12 cellular contexts compared by ENCODE assay signal in the genomic region with DNA sequence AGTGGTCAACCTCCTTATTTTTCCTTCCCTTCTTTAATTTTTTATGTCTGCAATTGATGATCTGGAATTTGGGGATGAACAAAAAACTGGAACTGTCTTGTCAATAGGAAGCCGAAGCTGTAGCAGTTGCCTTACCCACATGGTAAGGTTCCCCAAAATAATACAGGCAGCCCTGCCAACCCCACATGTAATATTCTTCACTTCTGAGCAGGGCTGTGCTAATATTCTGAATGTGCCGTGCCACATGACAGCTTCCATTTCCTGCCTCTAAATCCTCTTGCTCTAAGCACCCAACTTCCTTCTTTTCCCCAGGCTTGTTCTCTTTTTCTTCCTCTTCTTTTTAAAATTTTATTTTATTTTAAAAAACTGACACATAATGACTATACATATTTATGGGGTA. TPM values are rescaled to one million over a fixed set of nuclear protein-coding genes. Genes with fewer than 3 reads are reported as not detected.
A peak's percentile ranks its signal among the peaks of the same experiment; 100 is the strongest.
DNase-seq lines count a peak whose midpoint lies in the region; ATAC-seq lines count a peak whose summit lies in the region.
"Had no signal": no experiment of that assay in that cellular context is flagged by ENCODE, and none has a peak within 500 bp of the region (broad histone marks: within the 10 kb centered on the region; RNA-seq: fewer than 3 reads in every experiment).

No MANE protein-coding gene starts in this region.

- peak overlapping the region; percentile 88 for H3K27ac Mint-ChIP-seq in dendritic cell treated with granulocyte-macrophage colony-stimulating factor and Interleukin-4, amounts not matched to agents 40 ng/mL and 50 ng/mL, for 4 days
- H3K27ac Mint-ChIP-seq: GM23338; T-helper 1 cell treated with Interleukin-12 subunit alpha and Interleukin-12 subunit beta and Interleukin-4 antibody, amounts not matched to agents 30 μg/mL and 1 μg/mL, for 36 hours had no signal

- ATAC-seq in sciatic nerve (peak; percentile 84), HG03354 (IDR thresholded peaks at IDR 0.05; ENCODE audit: poor library complexity, severe bottlenecking, unreplicated experiment) (no peak), HG03439 (IDR thresholded peaks at IDR 0.05; ENCODE audit: unreplicated experiment) (no peak)
- ATAC-seq: GM23338 had no signal

- H3K36me3 Mint-ChIP-seq in dendritic cell treated with granulocyte-macrophage colony-stimulating factor and Interleukin-4, amounts not matched to agents 40 ng/mL and 50 ng/mL, for 4 days (ENCODE audit: low read depth) = peaks cover 67% of the 10 kb centered on the region

- no peaks in the 10 kb centered on the region for H3K27me3 Mint-ChIP-seq in dendritic cell treated with granulocyte-macrophage colony-stimulating factor and Interleukin-4, amounts not matched to agents 40 ng/mL and 50 ng/mL, for 4 days

- peak overlapping the region; percentile 20 for H3K4me3 Mint-ChIP-seq in dendritic cell treated with granulocyte-macrophage colony-stimulating factor and Interleukin-4, amounts not matched to agents 40 ng/mL and 50 ng/mL, for 4 days
- H3K4me3 Mint-ChIP-seq: GM23338; T-helper 1 cell treated with Interleukin-12 subunit alpha and Interleukin-12 subunit beta and Interleukin-4 antibody, amounts not matched to agents 30 μg/mL and 1 μg/mL, for 36 hours had no signal

- intact Hi-C loops in dendritic cell treated with granulocyte-macrophage colony-stimulating factor and Interleukin-4, amounts not matched to agents 40 ng/mL and 50 ng/mL, for 4 days (cut with micrococcal nuclease) = loop anchor here (5.0 kb wide), 1 partner anchor 39 kb away; the partner anchor contains the start of gene GPATCH2L
- intact Hi-C loops in sciatic nerve (cut with DNase I) = no loop called here

- H3K4me1 Mint-ChIP-seq in dendritic cell treated with granulocyte-macrophage colony-stimulating factor and Interleukin-4, amounts not matched to agents 40 ng/mL and 50 ng/mL, for 4 days (ENCODE audit: low read depth) = peaks cover 55% of the 10 kb centered on the region

- no peaks in the 10 kb centered on the region for H3K9me3 Mint-ChIP-seq in dendritic cell treated with granulocyte-macrophage colony-stimulating factor and Interleukin-4, amounts not matched to agents 40 ng/mL and 50 ng/mL, for 4 days
- H3K9me3 Mint-ChIP-seq: GM23338; T-helper 1 cell treated with Interleukin-12 subunit alpha and Interleukin-12 subunit beta and Interleukin-4 antibody, amounts not matched to agents 30 μg/mL and 1 μg/mL, for 36 hours had no signal

- peak; percentile 55 for DNase-seq in GF-D8 (lab: John Stamatoyannopoulos, UW)
- peak; percentile 83 to 86 for DNase-seq in NOMO-1 (lab: John Stamatoyannopoulos, UW; ENCODE audit: unreplicated experiment in 2 of 2)
- no peak for DNase-seq in sciatic nerve (ENCODE audit: low spot score)
- no peak for DNase-seq in NCI-H2227 (lab: John Stamatoyannopoulos, UW; ENCODE audit: unreplicated experiment)
- no peak for DNase-seq in NCI-H2196 (lab: John Stamatoyannopoulos, UW; ENCODE audit: unreplicated experiment)
- DNase-seq: activated CD4-positive, alpha-beta T cell treated with anti-CD3 and anti-CD28 coated beads, Interleukin-2, amount 50 U/mL, for 4 hours; PC-9 had no signal

RNA-seq across cellular contexts. Expression of gene GPATCH2L, which starts 39.6 kb away (rescaled TPM):
- 59.8 TPM for total RNA-seq in sciatic nerve

Comparison
In these comparisons a context has a peak if more than half of its experiments do, and no peak if none do; other contexts are left out.
1. DNase-seq: peak in GF-D8 (single experiment) and NOMO-1 (2 of 2); none in sciatic nerve (single experiment), NCI-H2227 (single experiment) and NCI-H2196 (single experiment).